ENCODE assay signal across 8 cellular contexts in the genomic region with DNA sequence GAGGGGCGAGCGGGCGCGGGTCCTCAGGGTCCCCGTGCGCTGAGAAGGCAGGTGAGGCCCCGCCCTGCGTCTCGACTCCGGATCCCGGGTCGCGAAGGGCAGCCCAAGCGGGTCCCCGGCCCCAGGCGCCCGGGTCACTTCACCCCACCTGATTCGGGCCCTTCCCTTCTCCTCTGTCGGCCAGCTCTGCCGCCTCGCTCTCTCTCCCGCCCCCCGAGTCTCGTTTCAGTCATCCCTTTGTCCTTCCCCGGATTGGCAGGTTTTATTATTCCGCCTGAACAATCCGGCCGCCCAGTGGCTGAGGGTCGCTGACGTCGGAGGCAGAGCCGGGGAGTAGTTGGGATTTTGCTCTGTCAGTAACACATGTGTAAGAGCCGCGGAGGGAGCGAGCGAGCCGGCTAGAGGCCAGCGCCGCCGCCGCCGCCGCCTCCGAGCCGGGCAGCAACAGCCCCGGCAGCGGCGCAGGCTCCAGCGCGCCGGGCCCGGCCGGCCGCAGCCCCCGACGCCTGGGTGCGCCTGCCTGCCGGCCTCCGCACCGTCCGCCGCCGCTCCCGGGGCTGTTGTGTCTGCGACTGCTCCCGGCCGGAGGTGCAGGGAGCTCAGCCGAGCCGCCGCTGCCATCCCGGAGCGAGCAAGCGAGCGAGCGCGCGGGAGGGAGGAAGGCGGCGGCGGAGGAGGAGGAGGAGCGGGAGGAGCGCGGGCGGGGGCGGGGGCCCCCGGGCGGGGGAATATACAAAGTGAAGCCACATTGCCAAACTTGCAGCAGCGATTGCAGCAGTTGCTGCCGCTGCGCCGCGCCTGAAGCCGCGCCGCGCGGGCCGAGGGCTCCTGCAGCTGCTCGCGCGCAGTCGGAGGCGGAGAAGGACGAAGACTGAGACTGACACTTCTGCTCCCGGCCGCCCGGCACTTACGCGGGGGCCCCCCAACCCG. TPM values are rescaled to one million over a fixed set of nuclear protein-coding genes. Genes with fewer than 3 reads are reported as not detected.
DNase-seq lines count a peak whose midpoint lies in the region; TF ChIP-seq lines count a peak whose summit lies in the region.

A gene with protein sequence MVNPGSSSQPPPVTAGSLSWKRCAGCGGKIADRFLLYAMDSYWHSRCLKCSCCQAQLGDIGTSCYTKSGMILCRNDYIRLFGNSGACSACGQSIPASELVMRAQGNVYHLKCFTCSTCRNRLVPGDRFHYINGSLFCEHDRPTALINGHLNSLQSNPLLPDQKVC (plus strand): TSS at position 760 of the 930 bp plus-strand sequence. CDS start 3,136 bp downstream, outside the sequence.

- H3K4me3 ChIP-seq in HFF-Myc (replicated peaks; ENCODE audit: low read depth, low read length) (peak within 1 kb of the TSS; percentile 74), SJSA1 (peak within 1 kb of the TSS; percentile 71), foreskin fibroblast (ENCODE audit: low read depth in 1 of 2, low read length in 2 of 2) (peak within 1 kb of the TSS; percentile 74 to 80), neural progenitor cell (peak within 1 kb of the TSS; percentile 78)

- H3K36me3 ChIP-seq in SJSA1, result peaks cover 2% of the 10 kb centered on the region
- peaks cover 4% of the 10 kb centered on the region for H3K36me3 ChIP-seq in neural progenitor cell

- H3K4me1 ChIP-seq in SJSA1 (replicated peaks), result peaks cover 17% of the 10 kb centered on the region
- peaks cover 22% of the 10 kb centered on the region for H3K4me1 ChIP-seq in neural progenitor cell

- peaks cover 40% of the 10 kb centered on the region for H3K79me2 ChIP-seq in neural progenitor cell (ENCODE audit: low read depth)

- H3K9ac ChIP-seq in neural progenitor cell, result peak within 1 kb of the TSS; percentile 58

- H3K9me3 ChIP-seq in SJSA1 (replicated peaks) (no peaks in the 10 kb centered on the region), neural progenitor cell (ENCODE audit: low read depth) (no peaks in the 10 kb centered on the region)

- peak within 1 kb of the TSS; percentile 27 for H2AFZ ChIP-seq in neural progenitor cell (replicated peaks)

- peak within 1 kb of the TSS; percentile 98 for H3K4me2 ChIP-seq in neural progenitor cell

- H3F3A ChIP-seq in neural progenitor cell (ENCODE audit: low read depth), result peaks cover 49% of the 10 kb centered on the region

- TF ChIP-seq CTCF in HFF-Myc (IDR thresholded peaks at IDR 0.05; ENCODE audit: low read depth, low read length, missing control alignments), result no peak
- TF ChIP-seq CTCF in foreskin fibroblast (IDR thresholded peaks at IDR 0.05; ENCODE audit: low read depth, low read length), result no peak
- TF ChIP-seq CTCF in neural progenitor cell (IDR thresholded peaks at IDR 0.05), result no peak

- peaks cover 16% of the 10 kb centered on the region for H3K4me1 Mint-ChIP-seq in neural progenitor cell

- DNase-seq in GM04503 (ENCODE audit: low read depth) (peak; percentile 84), HFF-Myc (ENCODE audit: extremely low read depth, low read depth) (peak; percentile 89), MV-4-11 (lab: John Stamatoyannopoulos, UW) (peak; percentile 94), SJSA1 (ENCODE audit: low read depth in 1 of 2, low spot score in 2 of 2) (peak; percentile 93 to 97), foreskin fibroblast (peak; percentile 98 to 99), neural progenitor cell (ENCODE audit: low spot score) (peak; percentile 98), stromal cell of bone marrow (ENCODE audit: low read depth) (peak; percentile 98)
- peak; percentile 24 to 66 (median 44) for DNase-seq in activated naive CD4-positive, alpha-beta T cell (lab: John Stamatoyannopoulos, UW)

- no peaks in the 10 kb centered on the region for H3K9me3 Mint-ChIP-seq in neural progenitor cell

- peaks cover 4% of the 10 kb centered on the region for H3K27me3 Mint-ChIP-seq in neural progenitor cell (ENCODE audit: insufficient read depth, low read depth)

- H4K20me1 ChIP-seq in neural progenitor cell (ENCODE audit: low read depth), result peaks cover 19% of the 10 kb centered on the region

- no peaks in the 10 kb centered on the region for H3K27me3 ChIP-seq in SJSA1 (replicated peaks)
- H3K27me3 ChIP-seq in neural progenitor cell, result no peaks in the 10 kb centered on the region

- peaks cover 6% of the 10 kb centered on the region for H3K36me3 Mint-ChIP-seq in neural progenitor cell

- H3K4me3 Mint-ChIP-seq in neural progenitor cell, result peak within 1 kb of the TSS; percentile 98

- H3K27ac ChIP-seq in SJSA1 (peak within 1 kb of the TSS; percentile 73), neural progenitor cell (peak within 1 kb of the TSS; percentile 90)

- peak within 1 kb of the TSS; percentile 99 for H3K27ac Mint-ChIP-seq in neural progenitor cell

RNA-seq across cellular contexts. Expression of the gene that starts here (rescaled TPM):
- total RNA-seq in SJSA1 (2014; rRNA removed; shearing (Covaris generic)), result 22.7 and 70.5 TPM in 2 replicates
- total RNA-seq in neural progenitor cell (ENCODE audit: low replicate concordance), result 94.8 and 112 TPM in 2 replicates

Comparison
In these comparisons a context has a peak if more than half of its experiments do, and no peak if none do; other contexts are left out.
1. Peak in every context shown above with its lines: DNase-seq, H3K4me3 ChIP-seq and H3K27ac ChIP-seq.
2. DNase-seq: peak in every context shown above with its lines; median percentile 98 in foreskin fibroblast; 98 in neural progenitor cell; 98 in stromal cell of bone marrow; 95 in SJSA1; 94 in MV-4-11; 89 in HFF-Myc; 84 in GM04503; 44 in activated naive CD4-positive, alpha-beta T cell.